8 cellular contexts compared by ENCODE assay signal in genomic region chr12:19439059-19440018, GRCh38. TPM values are rescaled to one million over a fixed set of nuclear protein-coding genes. Genes with fewer than 3 reads are reported as not detected.
A peak's percentile ranks its signal among the peaks of the same experiment; 100 is the strongest.
DNase-seq lines count a peak whose midpoint lies in the region; ATAC-seq lines count a peak whose summit lies in the region.

Gene AEBP2 (plus strand): TSS chr12:19439492. CDS start chr12:19439700, 208 bp downstream.

- H3K9me3 ChIP-seq in CD4-positive, alpha-beta memory T cell (ENCODE audit: control insufficient read depth in 1 of 2, low read length in 2 of 2) = no peaks in the 10 kb centered on the region
- no peaks in the 10 kb centered on the region for H3K9me3 ChIP-seq in effector memory CD4-positive, alpha-beta T cell (ENCODE audit: control insufficient read depth, low read length)

- CTCF ChIA-PET in CD4-positive, alpha-beta memory T cell (lab: Charles Lee; ENCODE audit: partially characterized antibody) = no interaction called here
- CTCF ChIA-PET in activated CD8-positive, alpha-beta memory T cell treated with anti-CD3 and anti-CD28 coated beads for 36 hours (lab: Charles Lee) = interaction anchor here (0.7 kb wide), 1 partner anchor 57 kb away, joined by 3 read pairs; no protein-coding TSS in a partner anchor

- no peaks in the 10 kb centered on the region for H3K36me3 ChIP-seq in CD4-positive, alpha-beta memory T cell (ENCODE audit: insufficient read depth, low read length)
- no peaks in the 10 kb centered on the region for H3K36me3 ChIP-seq in effector memory CD4-positive, alpha-beta T cell (ENCODE audit: control insufficient read depth, insufficient read depth, low read length)

- peaks cover 0 to 3% (median 0%) of the 10 kb centered on the region in 8 donors for H3K9me3 Mint-ChIP-seq in CD4-positive, alpha-beta memory T cell
- H3K9me3 Mint-ChIP-seq in memory B cell = no peaks in the 10 kb centered on the region

- POLR2A ChIA-PET in CD4-positive, alpha-beta memory T cell (lab: Charles Lee; ENCODE audit: partially characterized antibody) = interaction anchor here (0.7 to 1.7 kb wide), 8 partner anchors 16 to 165 kb away, joined by 3 to 5 read pairs (median 3); no protein-coding TSS in a partner anchor
- POLR2A ChIA-PET in activated CD8-positive, alpha-beta memory T cell treated with anti-CD3 and anti-CD28 coated beads for 36 hours (lab: Charles Lee) = interaction anchor here (0.7 kb wide), 1 partner anchor 107 kb away, joined by 3 read pairs; no protein-coding TSS in a partner anchor

- H3K4me3 ChIP-seq in CD4-positive, alpha-beta memory T cell (ENCODE audit: low read length in 2 of 2) = peak within 1 kb of the TSS; percentile 21 to 85
- H3K4me3 ChIP-seq in effector memory CD4-positive, alpha-beta T cell (ENCODE audit: insufficient read depth, low read depth, low read length, poor library complexity, severe bottlenecking) = peak within 1 kb of the TSS; percentile 94

- no peaks in the 10 kb centered on the region for H3K27me3 ChIP-seq in CD4-positive, alpha-beta memory T cell (ENCODE audit: insufficient read depth, low read length)
- H3K27me3 ChIP-seq in effector memory CD4-positive, alpha-beta T cell (replicated peaks; ENCODE audit: control insufficient read depth, insufficient read depth, low read length, poor library complexity, severe bottlenecking) = no peaks in the 10 kb centered on the region

- peaks cover 37% of the 10 kb centered on the region for H3K4me1 ChIP-seq in CD4-positive, alpha-beta memory T cell (ENCODE audit: insufficient read depth, low read length)
- H3K4me1 ChIP-seq in effector memory CD4-positive, alpha-beta T cell (ENCODE audit: control insufficient read depth, insufficient read depth, low read length, poor library complexity, severe bottlenecking) = peaks cover 6% of the 10 kb centered on the region

- DNase-seq in CD4-positive, alpha-beta memory T cell = peak; percentile 92 to 97 (median 96)
- DNase-seq in NK-92 treated with Interleukin-12 subunit alpha and Interleukin-12 subunit beta, amount 100 ng/mL, for 24 hours (lab: John Stamatoyannopoulos, UW) = peak; percentile 67
- DNase-seq in effector memory CD4-positive, alpha-beta T cell = peak; percentile 91 to 94 (median 93)
- peak; percentile 79 to 90 for DNase-seq in memory B cell (ENCODE audit: low spot score in 2 of 2)
- peak; percentile 90 for DNase-seq in stimulated activated CD8-positive, alpha-beta memory T cell treated with anti-CD3 and anti-CD28 coated beads, Interleukin-12 subunit alpha, Interleukin-12 subunit beta, amount 100 ng/mL, for 1 hour (ENCODE audit: low read depth)

- H3K4me1 Mint-ChIP-seq in CD4-positive, alpha-beta memory T cell = peaks cover 24 to 44% (median 31%) of the 10 kb centered on the region in 4 donors
- peaks cover 12% of the 10 kb centered on the region for H3K4me1 Mint-ChIP-seq in memory B cell

- peak within 1 kb of the TSS; percentile 92 for H3K27ac ChIP-seq in CD4-positive, alpha-beta memory T cell (ENCODE audit: low read depth, low read length)
- H3K27ac ChIP-seq in effector memory CD4-positive, alpha-beta T cell (ENCODE audit: insufficient read depth, low read length, poor library complexity, severe bottlenecking) = peak within 1 kb of the TSS; percentile 83

- peak within 1 kb of the TSS; percentile 95 to 99 (median 98) for H3K4me3 Mint-ChIP-seq in CD4-positive, alpha-beta memory T cell
- peak within 1 kb of the TSS; percentile 99 for H3K4me3 Mint-ChIP-seq in memory B cell

- no peaks in the 10 kb centered on the region for H3K27me3 Mint-ChIP-seq in CD4-positive, alpha-beta memory T cell
- H3K27me3 Mint-ChIP-seq in memory B cell = no peaks in the 10 kb centered on the region

- H3K27ac Mint-ChIP-seq in CD4-positive, alpha-beta memory T cell = peak within 1 kb of the TSS; percentile 95 to 98 (median 98)
- peak within 1 kb of the TSS; percentile 99 for H3K27ac Mint-ChIP-seq in memory B cell

- H3K36me3 Mint-ChIP-seq in CD4-positive, alpha-beta memory T cell = peaks cover 2 to 13% of the 10 kb centered on the region in 2 donors
- no peaks in the 10 kb centered on the region for H3K36me3 Mint-ChIP-seq in memory B cell

- intact Hi-C loops in CD4-positive, alpha-beta memory T cell (cut with micrococcal nuclease) = loop anchor here (2.0 to 5.0 kb wide), 4 partner anchors 15 to 312 kb away; partner anchors contain the start of gene PLEKHA5

- ATAC-seq in GM19452 (IDR thresholded peaks at IDR 0.05; ENCODE audit: unreplicated experiment) = peak; percentile 83
- peak; percentile 32 for ATAC-seq in HG03575 (IDR thresholded peaks at IDR 0.05; ENCODE audit: extremely low read depth, insufficient number of reproducible peaks, low FRiP score, unreplicated experiment)
- ATAC-seq in memory B cell (ENCODE audit: low read depth) = peak; percentile 88

RNA-seq across cellular contexts. Expression of gene AEBP2, which starts in this region (rescaled TPM):
- 10 to 100 TPM; 58.5 to 61.6 TPM for total RNA-seq in CD4-positive, alpha-beta memory T cell
- polyA plus RNA-seq in CD4-positive, alpha-beta memory T cell = 10 to 100 TPM in 1 of 2 donors, 1 to 10 TPM in 1; 5.3 to 15.2 TPM
- total RNA-seq in activated CD8-positive, alpha-beta memory T cell treated with anti-CD3 and anti-CD28 coated beads for 36 hours = 10 to 100 TPM; 67.4 to 68.8 TPM

Comparison
In these comparisons a context has a peak if more than half of its experiments do, and no peak if none do; other contexts are left out.
1. Peak in every context shown above with its lines: DNase-seq, ATAC-seq, H3K4me3 ChIP-seq and H3K27ac ChIP-seq.
2. ATAC-seq: peak in every context shown above with its lines; median percentile 88 in memory B cell; 83 in GM19452; 32 in HG03575.